Comparison of ENCODE assay signal across 20 cellular contexts in the genomic region with DNA sequence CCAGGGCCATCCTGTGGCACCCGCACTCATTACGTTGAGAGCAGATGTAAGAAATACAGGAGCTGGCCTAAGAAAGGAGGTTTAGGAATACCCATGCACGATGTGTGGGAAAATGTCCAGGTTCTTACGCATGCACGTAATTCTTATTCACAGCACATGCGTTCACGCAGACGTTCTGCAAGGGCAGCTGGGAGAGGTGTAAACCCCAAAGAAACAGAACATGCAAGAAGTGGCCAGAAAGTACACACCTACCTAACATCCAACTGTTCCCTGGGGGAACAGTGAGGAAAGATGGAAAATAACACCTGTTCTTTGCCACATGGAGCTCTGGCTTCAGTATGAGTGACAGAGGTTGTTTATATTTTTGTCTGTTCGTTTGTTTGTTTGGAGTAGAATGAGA.
A peak's percentile ranks its signal among the peaks of the same experiment; 100 is the strongest.
DNase-seq lines count a peak whose midpoint lies in the region; ATAC-seq and TF ChIP-seq lines count a peak whose summit lies in the region.
"Had no signal": no experiment of that assay in that cellular context is flagged by ENCODE, and none has a peak within 500 bp of the region (broad histone marks: within the 10 kb centered on the region; RNA-seq: fewer than 3 reads in every experiment).

No MANE protein-coding gene starts in this region.

- H3K4me3 ChIP-seq in HUES48 (ENCODE audit: low read depth, low read length): no peak overlapping the region
- no peak overlapping the region for H3K4me3 ChIP-seq in adrenal gland
- H3K4me3 ChIP-seq in BE2C (ENCODE audit: low read depth, low read length): no peak overlapping the region
- H3K4me3 ChIP-seq: upper lobe of left lung had no signal

- intact Hi-C loops in adrenal gland (cut with DNase I): no loop called here
- intact Hi-C loops in sciatic nerve (cut with DNase I): no loop called here

- peak overlapping the region; percentile 25 for H3K27ac ChIP-seq in HUES48 (ENCODE audit: low read depth, low read length)
- H3K27ac ChIP-seq in adrenal gland: peak overlapping the region in 3 of 5 donors; percentile 34 to 75 (median 40)

- ATAC-seq in sciatic nerve (peak; percentile 40), GM18858 (IDR thresholded peaks at IDR 0.05; ENCODE audit: unreplicated experiment) (no peak)
- ATAC-seq: esophagus mucosa, left colon had no signal

- WGBS in adrenal gland, 4 donors: 74 to 84% (median 76%) methylated on average over 9 of the region's 9 CpGs

- no peak overlapping the region for H3K9ac ChIP-seq in HUES48 (ENCODE audit: low read depth, low read length)

- no peaks in the 10 kb centered on the region for H3K4me1 ChIP-seq in HUES48 (ENCODE audit: control insufficient read depth, insufficient read depth, low read length)
- H3K4me1 ChIP-seq in adrenal gland (replicated peaks in 1 of 2): no peaks in the 10 kb centered on the region
- no peaks in the 10 kb centered on the region for H3K4me1 ChIP-seq in BE2C

- DNase-seq in adrenal gland (no peak), inferior parietal cortex (ENCODE audit: extremely low spot score) (peak; percentile 49), sciatic nerve (ENCODE audit: low spot score) (no peak), DMS153 (lab: John Stamatoyannopoulos, UW) (no peak), DMS79 treated with DMSO at 0.1 percent for 48 hours (lab: John Stamatoyannopoulos, UW) (no peak), BE2C (no peak)
- DNase-seq: activated CD4-positive, alpha-beta T cell treated with anti-CD3 and anti-CD28 coated beads, Interleukin-2, amount 10 ng/mL, durations not matched to agents 24 days and 14 days; activated CD8-positive, alpha-beta memory T cell treated with anti-CD3 and anti-CD28 coated beads, Interleukin-2, amount 50 U/mL, for 4 hours; activated effector memory CD4-positive, alpha-beta T cell treated with Interleukin-2 at 50 U/mL for 16 hours; effector CD4-positive, alpha-beta T cell; left colon; NCI-H1436 treated with DMSO at 0.1 percent for 48 hours; NCI-H345; SHP77; stimulated activated CD4-positive, alpha-beta T cell treated with anti-CD3 and anti-CD28 coated beads, Interleukin-4, amount 100 ng/mL, for 1 hour; T-helper 1 cell had no signal

- H3K36me3 ChIP-seq in HUES48 (ENCODE audit: control insufficient read depth, insufficient read depth, low read length): no peaks in the 10 kb centered on the region
- H3K36me3 ChIP-seq in adrenal gland (replicated peaks in 1 of 2): no peaks in the 10 kb centered on the region
- H3K36me3 ChIP-seq in BE2C: no peaks in the 10 kb centered on the region
- H3K36me3 ChIP-seq: upper lobe of left lung had no signal

- H3K9me3 ChIP-seq in HUES48 (ENCODE audit: control insufficient read depth, insufficient read depth, low read length): no peaks in the 10 kb centered on the region
- no peaks in the 10 kb centered on the region for H3K9me3 ChIP-seq in adrenal gland (replicated peaks in 1 of 3)
- no peaks in the 10 kb centered on the region for H3K9me3 ChIP-seq in BE2C
- H3K9me3 ChIP-seq: upper lobe of left lung had no signal

- H3K27me3 ChIP-seq in HUES48 (ENCODE audit: control insufficient read depth, insufficient read depth, low read length) (no peaks in the 10 kb centered on the region), adrenal gland (no peaks in the 10 kb centered on the region), BE2C (no peaks in the 10 kb centered on the region; the same call in 1 of the 2 replicates)
- H3K27me3 ChIP-seq: upper lobe of left lung had no signal

- TF ChIP-seq CTCF in adrenal gland (IDR thresholded peaks at IDR 0.05): no peak
- no peak for TF ChIP-seq CTCF in BE2C (IDR thresholded peaks at IDR 0.05; ENCODE audit: low read depth, low read length)

- TF ChIP-seq POLR2A in adrenal gland (IDR thresholded peaks at IDR 0.05): no peak
